In the genomic region with DNA sequence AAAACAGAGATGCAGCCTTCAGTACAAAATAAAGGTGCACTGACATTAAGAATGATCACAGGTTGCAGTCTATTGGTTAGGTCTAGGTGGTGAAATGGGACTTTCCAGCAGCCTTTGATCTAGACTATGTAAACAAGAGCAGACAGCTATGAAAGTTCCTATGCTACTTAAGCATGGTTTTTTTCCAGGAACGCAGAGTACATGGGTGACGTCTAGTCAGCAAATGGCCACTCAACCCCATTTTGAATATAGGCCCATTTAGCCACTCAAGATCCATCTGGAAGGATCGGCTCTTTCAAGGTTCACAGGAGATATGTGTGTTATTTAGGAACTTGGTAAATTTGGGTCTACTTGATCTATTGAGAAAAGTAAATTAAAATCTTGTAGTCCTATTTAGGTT, we compare ENCODE assay signal across 1 cellular context.
A peak's percentile ranks its signal among the peaks of the same experiment; 100 is the strongest.
TF ChIP-seq lines count a peak whose summit lies in the region.

No MANE protein-coding gene starts in this region.

TF ChIP-seq in GM12878, 131 proteins besides CTCF, POLR2A, EP300 and RAD21 (continued from another document):
- TF ChIP-seq, protein P1, sequence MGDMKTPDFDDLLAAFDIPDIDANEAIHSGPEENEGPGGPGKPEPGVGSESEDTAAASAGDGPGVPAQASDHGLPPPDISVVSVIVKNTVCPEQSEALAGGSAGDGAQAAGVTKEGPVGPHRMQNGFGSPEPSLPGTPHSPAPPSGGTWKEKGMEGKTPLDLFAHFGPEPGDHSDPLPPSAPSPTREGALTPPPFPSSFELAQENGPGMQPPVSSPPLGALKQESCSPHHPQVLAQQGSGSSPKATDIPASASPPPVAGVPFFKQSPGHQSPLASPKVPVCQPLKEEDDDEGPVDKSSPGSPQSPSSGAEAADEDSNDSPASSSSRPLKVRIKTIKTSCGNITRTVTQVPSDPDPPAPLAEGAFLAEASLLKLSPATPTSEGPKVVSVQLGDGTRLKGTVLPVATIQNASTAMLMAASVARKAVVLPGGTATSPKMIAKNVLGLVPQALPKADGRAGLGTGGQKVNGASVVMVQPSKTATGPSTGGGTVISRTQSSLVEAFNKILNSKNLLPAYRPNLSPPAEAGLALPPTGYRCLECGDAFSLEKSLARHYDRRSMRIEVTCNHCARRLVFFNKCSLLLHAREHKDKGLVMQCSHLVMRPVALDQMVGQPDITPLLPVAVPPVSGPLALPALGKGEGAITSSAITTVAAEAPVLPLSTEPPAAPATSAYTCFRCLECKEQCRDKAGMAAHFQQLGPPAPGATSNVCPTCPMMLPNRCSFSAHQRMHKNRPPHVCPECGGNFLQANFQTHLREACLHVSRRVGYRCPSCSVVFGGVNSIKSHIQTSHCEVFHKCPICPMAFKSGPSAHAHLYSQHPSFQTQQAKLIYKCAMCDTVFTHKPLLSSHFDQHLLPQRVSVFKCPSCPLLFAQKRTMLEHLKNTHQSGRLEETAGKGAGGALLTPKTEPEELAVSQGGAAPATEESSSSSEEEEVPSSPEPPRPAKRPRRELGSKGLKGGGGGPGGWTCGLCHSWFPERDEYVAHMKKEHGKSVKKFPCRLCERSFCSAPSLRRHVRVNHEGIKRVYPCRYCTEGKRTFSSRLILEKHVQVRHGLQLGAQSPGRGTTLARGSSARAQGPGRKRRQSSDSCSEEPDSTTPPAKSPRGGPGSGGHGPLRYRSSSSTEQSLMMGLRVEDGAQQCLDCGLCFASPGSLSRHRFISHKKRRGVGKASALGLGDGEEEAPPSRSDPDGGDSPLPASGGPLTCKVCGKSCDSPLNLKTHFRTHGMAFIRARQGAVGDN (IDR thresholded peaks at IDR 0.05): peak; percentile 96
TF ChIP-seq in GM12878: peak in this region for 25.
